11 cellular contexts compared by ENCODE assay signal in the genomic region with DNA sequence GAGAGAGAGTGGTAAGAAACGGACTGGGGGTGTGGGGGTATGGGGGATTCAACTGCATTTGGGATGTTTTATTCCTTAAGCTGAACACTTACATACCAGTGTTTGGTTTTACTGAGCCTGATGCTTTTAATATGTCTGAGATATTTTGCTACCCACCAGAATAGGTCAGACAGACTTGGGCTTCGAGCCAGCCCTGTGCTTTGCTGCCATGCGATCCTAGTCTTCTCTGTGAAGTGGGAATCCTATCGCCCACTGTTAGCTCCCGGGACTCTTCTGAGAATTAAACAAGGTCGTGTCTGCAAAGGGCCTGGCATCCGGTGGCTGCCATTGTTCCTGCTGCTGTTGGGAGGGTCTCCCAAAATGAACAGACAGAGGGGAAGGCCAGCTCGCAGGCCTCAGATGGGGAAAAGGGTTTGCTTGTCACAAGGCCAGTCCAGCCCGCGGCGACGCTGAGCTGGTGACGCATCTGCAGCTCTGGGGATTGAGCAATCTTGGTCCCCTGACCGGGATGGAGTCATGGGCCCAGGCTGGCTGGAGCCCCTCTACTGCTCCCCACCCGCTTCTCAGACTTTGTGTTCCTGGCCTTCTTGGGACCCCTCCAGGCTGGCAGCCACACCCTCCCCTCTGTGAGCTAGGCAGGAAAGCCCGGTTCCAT. TPM values are rescaled to one million over a fixed set of nuclear protein-coding genes. Genes with fewer than 3 reads are reported as not detected.
A peak's percentile ranks its signal among the peaks of the same experiment; 100 is the strongest.
DNase-seq lines count a peak whose midpoint lies in the region; ATAC-seq and TF ChIP-seq lines count a peak whose summit lies in the region.
"Had no signal": no experiment of that assay in that cellular context is flagged by ENCODE, and none has a peak within 500 bp of the region (broad histone marks: within the 10 kb centered on the region; RNA-seq: fewer than 3 reads in every experiment).

No MANE protein-coding gene starts in this region.

- peak overlapping the region; percentile 41 to 51 for H3K9ac ChIP-seq in stomach smooth muscle (ENCODE audit: low read length in 2 of 2)

- H3K27ac ChIP-seq in lung (ENCODE audit: low read depth in 1 of 2, low read length in 1 of 2), result peak overlapping the region; percentile 43 to 65
- peak overlapping the region; percentile 92 for H3K27ac ChIP-seq in stomach smooth muscle (ENCODE audit: low read length)

- H3K27me3 ChIP-seq in lung (ENCODE audit: control insufficient read depth, insufficient read depth) (no peaks in the 10 kb centered on the region), stomach smooth muscle (ENCODE audit: control insufficient read depth in 1 of 2, insufficient read depth in 2 of 2, low read length in 2 of 2) (no peaks in the 10 kb centered on the region)

- DNase-seq in H4 (ENCODE audit: low spot score) (peak; percentile 44), dedifferentiated amniotic fluid mesenchymal stem cell (ENCODE audit: extremely low spot score) (peak; percentile 76), lung (ENCODE audit: low spot score) (no peak), cerebellum (ENCODE audit: low spot score) (no peak)
- DNase-seq: activated T-cell treated with anti-CD3 and anti-CD28 coated beads for 4 hours; SHP77 treated with DMSO at 0.1 percent for 48 hours; stimulated activated CD4-positive, alpha-beta T cell treated with anti-CD3 and anti-CD28 coated beads, Interleukin-12 subunit alpha, Interleukin-12 subunit beta, amount 100 ng/mL, for 4 hours had no signal

- 48 to 52% methylated on average over 16 of the region's 16 CpGs for WGBS in lung, 2 donors

- H3K9me3 ChIP-seq in lung (ENCODE audit: control insufficient read depth in 2 of 2, insufficient read depth in 1 of 2, low read length in 1 of 2) (no peaks in the 10 kb centered on the region), stomach smooth muscle (ENCODE audit: control insufficient read depth in 2 of 2, low read length in 2 of 2) (no peaks in the 10 kb centered on the region)

- no peak for ATAC-seq in lung (ENCODE audit: insufficient read depth, low FRiP score)
- ATAC-seq in GM18519 (IDR thresholded peaks at IDR 0.05; ENCODE audit: low FRiP score, unreplicated experiment), result no peak
- no peak for ATAC-seq in HG03342 (IDR thresholded peaks at IDR 0.05; ENCODE audit: unreplicated experiment)
- no peak for ATAC-seq in GM18867 (IDR thresholded peaks at IDR 0.05; ENCODE audit: unreplicated experiment)

- H3K4me3 ChIP-seq in lung (no peak overlapping the region), stomach smooth muscle (ENCODE audit: low read length in 2 of 2) (peak overlapping the region in 1 of 2 donors; percentile 22)

- H3K36me3 ChIP-seq in lung (ENCODE audit: control insufficient read depth in 2 of 2, insufficient read depth in 2 of 2, low read length in 2 of 2) (no peaks in the 10 kb centered on the region), stomach smooth muscle (ENCODE audit: control insufficient read depth in 2 of 2, insufficient read depth in 2 of 2, low read length in 2 of 2) (no peaks in the 10 kb centered on the region)

- H3K4me1 ChIP-seq in lung (ENCODE audit: control insufficient read depth in 2 of 2, insufficient read depth in 2 of 2, low read length in 2 of 2), result peaks cover 0 to 29% of the 10 kb centered on the region in 2 donors
- peaks cover 85% of the 10 kb centered on the region for H3K4me1 ChIP-seq in stomach smooth muscle (ENCODE audit: control insufficient read depth, insufficient read depth, low read length)

- TF ChIP-seq CTCF in lung (IDR thresholded peaks at IDR 0.05; ENCODE audit: control extremely low read depth, extremely low read depth), result no peak

RNA-seq across cellular contexts. Expression of a gene that starts 26.9 kb away (rescaled TPM):
- total RNA-seq in H4 (2014; rRNA removed; shearing (Covaris generic)), result 55.2 and 64.7 TPM in 2 replicates
- 100 to 1,000 TPM; 105 to 129 TPM for total RNA-seq in lung
- 100 to 1,000 TPM in 1 of 2 donors, 10 to 100 TPM in 1; 55.7 to 104 TPM for polyA plus RNA-seq in lung
- total RNA-seq in cerebellum, result 12.6 TPM

Comparison
In these comparisons a context has a peak if more than half of its experiments do, and no peak if none do; other contexts are left out.
1. DNase-seq: peak in H4 (single experiment) and dedifferentiated amniotic fluid mesenchymal stem cell (single experiment); none in lung (single experiment) and cerebellum (single experiment).